In the genomic region with DNA sequence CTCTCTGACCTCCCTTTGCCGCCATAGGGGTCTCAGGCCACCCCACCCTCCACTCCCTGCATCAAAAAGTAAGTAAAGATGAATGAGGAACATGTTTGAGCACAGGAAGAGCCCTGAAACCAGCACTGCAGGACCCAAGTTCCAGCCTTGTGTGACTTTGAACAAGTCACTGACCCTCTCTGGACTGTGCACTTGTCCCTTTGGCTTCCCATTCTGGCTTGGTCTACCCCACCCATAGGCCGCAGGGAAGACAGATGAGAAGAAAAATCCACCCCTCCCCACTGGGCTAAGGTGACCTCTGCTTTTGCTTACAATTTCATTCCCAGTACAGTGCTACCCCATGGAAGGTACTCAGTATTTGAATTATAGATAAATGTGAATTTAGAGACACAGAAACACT, we compare ENCODE assay signal across 1 cellular context.
TF ChIP-seq lines count a peak whose summit lies in the region.

No MANE protein-coding gene starts in this region.

TF ChIP-seq in HCT116, 20 proteins besides CTCF, POLR2A, EP300 and RAD21 (continued from another document):
- TF ChIP-seq, protein P1, sequence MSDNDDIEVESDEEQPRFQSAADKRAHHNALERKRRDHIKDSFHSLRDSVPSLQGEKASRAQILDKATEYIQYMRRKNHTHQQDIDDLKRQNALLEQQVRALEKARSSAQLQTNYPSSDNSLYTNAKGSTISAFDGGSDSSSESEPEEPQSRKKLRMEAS (IDR thresholded peaks at IDR 0.05) = no peak
